ENCODE assay signal across 1 cellular context in genomic region chr5:135107101-135107500, GRCh38.
TF ChIP-seq lines count a peak whose summit lies in the region.

No MANE protein-coding gene starts in this region.

TF ChIP-seq in K562, 482 proteins besides CTCF, POLR2A, EP300 and RAD21:
- TF ChIP-seq, protein P1, sequence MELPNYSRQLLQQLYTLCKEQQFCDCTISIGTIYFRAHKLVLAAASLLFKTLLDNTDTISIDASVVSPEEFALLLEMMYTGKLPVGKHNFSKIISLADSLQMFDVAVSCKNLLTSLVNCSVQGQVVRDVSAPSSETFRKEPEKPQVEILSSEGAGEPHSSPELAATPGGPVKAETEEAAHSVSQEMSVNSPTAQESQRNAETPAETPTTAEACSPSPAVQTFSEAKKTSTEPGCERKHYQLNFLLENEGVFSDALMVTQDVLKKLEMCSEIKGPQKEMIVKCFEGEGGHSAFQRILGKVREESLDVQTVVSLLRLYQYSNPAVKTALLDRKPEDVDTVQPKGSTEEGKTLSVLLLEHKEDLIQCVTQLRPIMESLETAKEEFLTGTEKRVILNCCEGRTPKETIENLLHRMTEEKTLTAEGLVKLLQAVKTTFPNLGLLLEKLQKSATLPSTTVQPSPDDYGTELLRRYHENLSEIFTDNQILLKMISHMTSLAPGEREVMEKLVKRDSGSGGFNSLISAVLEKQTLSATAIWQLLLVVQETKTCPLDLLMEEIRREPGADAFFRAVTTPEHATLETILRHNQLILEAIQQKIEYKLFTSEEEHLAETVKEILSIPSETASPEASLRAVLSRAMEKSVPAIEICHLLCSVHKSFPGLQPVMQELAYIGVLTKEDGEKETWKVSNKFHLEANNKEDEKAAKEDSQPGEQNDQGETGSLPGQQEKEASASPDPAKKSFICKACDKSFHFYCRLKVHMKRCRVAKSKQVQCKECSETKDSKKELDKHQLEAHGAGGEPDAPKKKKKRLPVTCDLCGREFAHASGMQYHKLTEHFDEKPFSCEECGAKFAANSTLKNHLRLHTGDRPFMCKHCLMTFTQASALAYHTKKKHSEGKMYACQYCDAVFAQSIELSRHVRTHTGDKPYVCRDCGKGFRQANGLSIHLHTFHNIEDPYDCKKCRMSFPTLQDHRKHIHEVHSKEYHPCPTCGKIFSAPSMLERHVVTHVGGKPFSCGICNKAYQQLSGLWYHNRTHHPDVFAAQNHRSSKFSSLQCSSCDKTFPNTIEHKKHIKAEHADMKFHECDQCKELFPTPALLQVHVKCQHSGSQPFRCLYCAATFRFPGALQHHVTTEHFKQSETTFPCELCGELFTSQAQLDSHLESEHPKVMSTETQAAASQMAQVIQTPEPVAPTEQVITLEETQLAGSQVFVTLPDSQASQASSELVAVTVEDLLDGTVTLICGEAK (IDR thresholded peaks at IDR 0.05), result no peak
- TF ChIP-seq, protein P1 (CRISPR knock-in tag; IDR thresholded peaks at IDR 0.05), result 0 out of 2 replicates have a peak, but pooled peaks have one; percentile 5
- TF ChIP-seq ZNF253 (CRISPR knock-in tag; conservative IDR thresholded peaks at IDR 0.05), result no peak
- TF ChIP-seq, protein P2, sequence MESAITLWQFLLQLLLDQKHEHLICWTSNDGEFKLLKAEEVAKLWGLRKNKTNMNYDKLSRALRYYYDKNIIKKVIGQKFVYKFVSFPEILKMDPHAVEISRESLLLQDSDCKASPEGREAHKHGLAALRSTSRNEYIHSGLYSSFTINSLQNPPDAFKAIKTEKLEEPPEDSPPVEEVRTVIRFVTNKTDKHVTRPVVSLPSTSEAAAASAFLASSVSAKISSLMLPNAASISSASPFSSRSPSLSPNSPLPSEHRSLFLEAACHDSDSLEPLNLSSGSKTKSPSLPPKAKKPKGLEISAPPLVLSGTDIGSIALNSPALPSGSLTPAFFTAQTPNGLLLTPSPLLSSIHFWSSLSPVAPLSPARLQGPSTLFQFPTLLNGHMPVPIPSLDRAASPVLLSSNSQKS (CRISPR knock-in tag; IDR thresholded peaks at IDR 0.05), result no peak
